27 cellular contexts compared by ENCODE assay signal in genomic region chr19:18027151-18027550, GRCh38. TPM values are rescaled to one million over a fixed set of nuclear protein-coding genes. Genes with fewer than 3 reads are reported as not detected.
DNase-seq lines count a peak whose midpoint lies in the region; ATAC-seq, FAIRE-seq and TF ChIP-seq lines count a peak whose summit lies in the region.
"Had no signal": no experiment of that assay in that cellular context is flagged by ENCODE, and none has a peak within 500 bp of the region (broad histone marks: within the 10 kb centered on the region; RNA-seq: fewer than 3 reads in every experiment).

No MANE protein-coding gene starts in this region.

- no peak overlapping the region for H2BK12ac ChIP-seq in H1 (ENCODE audit: low read depth, low read length)

- TF ChIP-seq CTCF in HEK293 (tag by site-specific recombination; IDR thresholded peaks at IDR 0.05): no peak
- TF ChIP-seq CTCF in H1 (IDR thresholded peaks at IDR 0.05; ENCODE audit: control extremely low read depth in 1 of 3, insufficient read depth in 1 of 3, low read depth in 1 of 3, low read length in 3 of 3): no peak
- no peak for TF ChIP-seq CTCF in gastrocnemius medialis (IDR thresholded peaks at IDR 0.05 in 4 of 5, conservative IDR thresholded peaks at IDR 0.05 in 1 of 5)

- no peak overlapping the region for H3K18ac ChIP-seq in H1 (ENCODE audit: extremely low read depth, low read length)

- H2AFZ ChIP-seq in H1 (ENCODE audit: low read length): no peak overlapping the region

- no peaks in the 10 kb centered on the region for H3K79me2 ChIP-seq in H1 (ENCODE audit: control insufficient read depth in 1 of 2, insufficient read depth in 2 of 2, low read length in 2 of 2)

- H3K4ac ChIP-seq in H1 (replicated peaks; ENCODE audit: insufficient read length, low read depth, low read length): no peak overlapping the region

- no peak for FAIRE-seq in H1 (lab: Jason Lieb, UNC)
- FAIRE-seq: D721Med, GM19239 had no signal

- no peaks in the 10 kb centered on the region for H4K20me1 ChIP-seq in BLaER1 treated with 17β-estradiol and CSF1 and Interleukin-3, amounts not matched to agents 10 nM and 100 nM
- no peaks in the 10 kb centered on the region for H4K20me1 ChIP-seq in H1 (replicated peaks in 1 of 2; ENCODE audit: control insufficient read depth in 1 of 2, insufficient read depth in 2 of 2, low read length in 2 of 2)

- H3K56ac ChIP-seq in H1 (replicated peaks; ENCODE audit: insufficient read length, low read depth, low read length): no peak overlapping the region

- H2BK5ac ChIP-seq in H1 (ENCODE audit: low read depth, low read length): no peak overlapping the region

- intact Hi-C loops in gastrocnemius medialis (cut with DNase I; ENCODE audit: low total_unique reads): loop anchor here (10.0 kb wide), 1 partner anchor 1038 kb away; the partner anchor contains the start of gene SLC25A42

- no peak overlapping the region for H2BK20ac ChIP-seq in H1 (ENCODE audit: low read length)

- no peak overlapping the region for H4K5ac ChIP-seq in H1 (ENCODE audit: insufficient read length, low read depth, low read length)

- CTCF ChIA-PET in HEK293 (lab: Yijun Ruan, JAX): interaction anchor here (0.7 kb wide), 1 partner anchor 40 kb away, joined by 4 read pairs; no protein-coding TSS in a partner anchor
- CTCF ChIA-PET in H1 (lab: Charles Lee; ENCODE audit: partially characterized antibody): interaction anchor here (2.0 kb wide), 1 partner anchor 30 kb away, joined by 9 read pairs; no protein-coding TSS in a partner anchor

- no peak overlapping the region for H2AK5ac ChIP-seq in H1 (ENCODE audit: low read depth, low read length)

- no peak for DNase-seq in H1 (ENCODE audit: low read depth in 1 of 2, low spot score in 2 of 2)
- no peak for DNase-seq in gastrocnemius medialis
- DNase-seq in RPMI8226: no peak
- no peak for DNase-seq in caudate nucleus (lab: John Stamatoyannopoulos, UW)
- no peak for DNase-seq in activated T-cell treated with anti-CD3 and anti-CD28 coated beads, Interleukin-2, amount 50 U/mL, for 1 hour
- DNase-seq: C1 segment of cervical spinal cord; DMS53; EL; GF-D8; H7; NCI-H1092 treated with DMSO at 0.1 percent for 48 hours; NCI-H1436 treated with DMSO at 0.1 percent for 48 hours; NCI-H2029; NCI-H226; NCI-H524; NCI-H774; NK-92 treated with Interleukin-12 subunit alpha and Interleukin-12 subunit beta, amount 100 ng/mL, for 24 hours had no signal

- no peaks in the 10 kb centered on the region for H3K23me2 ChIP-seq in H1 (ENCODE audit: low read depth, low read length)

- H2BK15ac ChIP-seq in H1 (ENCODE audit: low read length): no peak overlapping the region

- in situ Hi-C loops in gastrocnemius medialis (cut with MboI; ENCODE audit: low sequenced_read_pairs in 4 of 4): loop anchor here in 2 of 4 donors (25.0 kb wide), 1 partner anchor 1565 kb away; the partner anchor contains the start of gene EPS15L1 (in 2 of the 2)

- H2BK120ac ChIP-seq in H1 (replicated peaks; ENCODE audit: low read depth, low read length): no peak overlapping the region

- peak overlapping the region in 7 of 11 experiments; percentile 19 to 100 (median 40); a peak in 9 of 22 replicates for H3K27ac ChIP-seq in BLaER1 treated with 17β-estradiol and CSF1 and Interleukin-3, amounts not matched to agents 10 nM and 100 nM
- H3K27ac ChIP-seq in HEK293 (ENCODE audit: extremely low read depth, low read depth, low read length) (no peak overlapping the region), H1 (ENCODE audit: low read depth, low read length) (no peak overlapping the region), gastrocnemius medialis (peak overlapping the region; percentile 89 to 100 (median 95)), caudate nucleus (ENCODE audit: low read depth, low read length) (no peak overlapping the region)
- H3K27ac ChIP-seq: HL-60, KMS-11 had no signal

- H3K79me1 ChIP-seq in H1 (ENCODE audit: low read depth, low read length): no peaks in the 10 kb centered on the region

- H3K36me3 ChIP-seq in BLaER1 treated with 17β-estradiol and CSF1 and Interleukin-3, amounts not matched to agents 10 nM and 100 nM: no peaks in the 10 kb centered on the region
- no peaks in the 10 kb centered on the region for H3K36me3 ChIP-seq in HEK293 (ENCODE audit: control insufficient read depth in 2 of 2, insufficient read depth in 1 of 2, low read length in 2 of 2)
- H3K36me3 ChIP-seq in H1 (ENCODE audit: control insufficient read depth in 2 of 4, insufficient read depth in 4 of 4, low read length in 3 of 4): no peaks in the 10 kb centered on the region
- H3K36me3 ChIP-seq in gastrocnemius medialis: no peaks in the 10 kb centered on the region

- no peak for TF ChIP-seq POLR2A in H1 (IDR thresholded peaks at IDR 0.05; ENCODE audit: control extremely low read depth in 1 of 2, low read depth in 2 of 2, low read length in 2 of 2)
- TF ChIP-seq POLR2A in gastrocnemius medialis (IDR thresholded peaks at IDR 0.05): no peak

- H3K4me1 ChIP-seq in BLaER1 treated with 17β-estradiol and CSF1 and Interleukin-3, amounts not matched to agents 10 nM and 100 nM: peaks cover 62 to 90% (median 73%) of the 10 kb centered on the region in 10 experiments
- H3K4me1 ChIP-seq in HEK293 (ENCODE audit: control insufficient read depth, insufficient read depth, low read length) (no peaks in the 10 kb centered on the region; the same call in 1 of the 2 replicates), H1 (replicated peaks in 1 of 4; ENCODE audit: control insufficient read depth in 3 of 4, insufficient read depth in 4 of 4, low read length in 3 of 4) (peaks cover 0 to 4% (median 2%) of the 10 kb centered on the region in 4 experiments; a peak in 1 of 7 replicates), gastrocnemius medialis (peaks cover 43 to 55% of the 10 kb centered on the region in 2 donors)

- POLR2A ChIA-PET in HEK293 (lab: Yijun Ruan, JAX) (no interaction called here), H1 (lab: Charles Lee; ENCODE audit: partially characterized antibody) (interaction anchor here (0.6 to 1.4 kb wide), 2 partner anchors 17 to 41 kb away, joined by 3 read pairs; no protein-coding TSS in a partner anchor)

- H3K4me2 ChIP-seq in BLaER1 treated with 17β-estradiol and CSF1 and Interleukin-3, amounts not matched to agents 10 nM and 100 nM: peak overlapping the region in 1 of 11 experiments; percentile 22; a peak in 2 of 22 replicates
- H3K4me2 ChIP-seq in H1 (ENCODE audit: insufficient read depth in 1 of 2, low read depth in 2 of 2, low read length in 2 of 2): no peak overlapping the region
- H3K4me2 ChIP-seq: KMS-11 had no signal

- no peak overlapping the region for H3K23ac ChIP-seq in H1 (ENCODE audit: insufficient read length)

- H4K91ac ChIP-seq in H1 (replicated peaks; ENCODE audit: insufficient read length, low read length): no peak overlapping the region

- no peak overlapping the region for H3K14ac ChIP-seq in H1 (ENCODE audit: insufficient read length)

- 91% methylated on average over 4 of the region's 4 CpGs; no CpG with 5 or more reads in 1 of the 2 experiments for WGBS in H1 (ENCODE audit: extremely low coverage in 1 of 2, insufficient coverage in 1 of 2, insufficient read length in 1 of 2, insufficient replicate concordance in 2 of 2, low coverage in 1 of 2, low lambda C conversion rate in 2 of 2, missing lambda C conversion rate in 1 of 2), 2 experiments

- H3K27me3 ChIP-seq in BLaER1 treated with 17β-estradiol and CSF1 and Interleukin-3, amounts not matched to agents 10 nM and 100 nM: no peaks in the 10 kb centered on the region
- H3K27me3 ChIP-seq in H1 (replicated peaks in 1 of 4; ENCODE audit: control insufficient read depth in 3 of 4, extremely low read depth in 1 of 4, insufficient read depth in 3 of 4, low read length in 3 of 4) (no peaks in the 10 kb centered on the region; a peak in 1 of 7 replicates), gastrocnemius medialis (no peaks in the 10 kb centered on the region)

- no peak for TF ChIP-seq EP300 in H1 (IDR thresholded peaks at IDR 0.05; ENCODE audit: borderline replicate concordance in 1 of 2, low read depth in 2 of 2, low read length in 2 of 2)

- no peak for TF ChIP-seq RAD21 in H1 (IDR thresholded peaks at IDR 0.05 in 1 of 2, conservative IDR thresholded peaks at IDR 0.05 in 1 of 2; ENCODE audit: low read depth in 2 of 2, low read length in 2 of 2)

- H3K9me3 ChIP-seq in BLaER1 treated with 17β-estradiol and CSF1 and Interleukin-3, amounts not matched to agents 10 nM and 100 nM (replicated peaks in 1 of 11): no peaks in the 10 kb centered on the region
- no peaks in the 10 kb centered on the region for H3K9me3 ChIP-seq in HEK293 (ENCODE audit: control insufficient read depth, insufficient read depth, low read depth, low read length)
- H3K9me3 ChIP-seq in H1 (ENCODE audit: insufficient read depth in 2 of 2, low read depth in 1 of 2, low read length in 1 of 2): no peaks in the 10 kb centered on the region
- no peaks in the 10 kb centered on the region for H3K9me3 ChIP-seq in gastrocnemius medialis

- H3K4me3 ChIP-seq in BLaER1 treated with 17β-estradiol and CSF1 and Interleukin-3, amounts not matched to agents 10 nM and 100 nM: no peak overlapping the region
- H3K4me3 ChIP-seq in HEK293 (ENCODE audit: low read depth, low read length) (no peak overlapping the region), H1 (ENCODE audit: extremely low read depth in 1 of 4, insufficient read depth in 2 of 4, low read depth in 3 of 4, low read length in 4 of 4) (no peak overlapping the region), gastrocnemius medialis (no peak overlapping the region)

- no peak overlapping the region for H4K8ac ChIP-seq in H1 (ENCODE audit: extremely low read depth, insufficient read depth, low read length)

- H3K9ac ChIP-seq in BLaER1 treated with 17β-estradiol and CSF1 and Interleukin-3, amounts not matched to agents 10 nM and 100 nM: no peak overlapping the region
- H3K9ac ChIP-seq in H1 (replicated peaks in 1 of 4; ENCODE audit: extremely low read depth in 1 of 4, low read depth in 3 of 4, low read length in 3 of 4): no peak overlapping the region
- H3K9ac ChIP-seq: KMS-11 had no signal

- no peak for ATAC-seq in gastrocnemius medialis
- ATAC-seq in HG02759 (IDR thresholded peaks at IDR 0.05; ENCODE audit: unreplicated experiment): no peak
- ATAC-seq: Panc1, SK-N-SH treated with all-trans-retinoic acid at 6 μM for 48 hours had no signal

RNA-seq across cellular contexts. Expression of gene ARRDC2, which starts 19.2 kb away (rescaled TPM):
- 6.2 and 6.9 TPM in 2 replicates for total RNA-seq in H1 (2021; fragmentation: NEBNext Ultra II Directional; extraction: Animal tissue kit (Norgen Biotek cat#: 25700))
- polyA plus RNA-seq in H1 (2011; rRNA removed): 5.4 and 5.8 TPM in 2 replicates
- 6.6 TPM for polyA plus RNA-seq in H1 (2011; cell fraction: cytosol; rRNA removed)
- polyA plus RNA-seq in H1 (2011; cell fraction: nucleus; rRNA removed): 9.2 TPM
- 5.2 to 7.8 TPM (median 5.9 TPM) in 4 replicates for polyA plus RNA-seq in H1 (2012, experiment 1 of 2)
- 4.6 TPM for polyA plus RNA-seq in H1 (2012, experiment 2 of 2)
- polyA plus RNA-seq in H1 (2013, experiment 1 of 2): 3.4 TPM
- polyA plus RNA-seq in H1 (2013, experiment 2 of 2): 3.6 TPM
- 2.7 and 6.1 TPM in 2 replicates for polyA minus RNA-seq in H1 (2011; rRNA and poly(A)+ RNA removed)
- polyA minus RNA-seq in H1 (2011; cell fraction: cytosol; rRNA and poly(A)+ RNA removed): 7.0 TPM
- 10.7 TPM for polyA minus RNA-seq in H1 (2011; cell fraction: nucleus; rRNA and poly(A)+ RNA removed)
- 100 to 1,000 TPM; 476 to 810 (median 543) TPM for total RNA-seq in gastrocnemius medialis

RNA-seq across cellular contexts. Expression of gene IL12RB1, which starts 59.6 kb away (rescaled TPM):
- not detected in 2 replicates for total RNA-seq in H1 (2021; fragmentation: NEBNext Ultra II Directional; extraction: Animal tissue kit (Norgen Biotek cat#: 25700))
- polyA plus RNA-seq in H1 (2011; rRNA removed): 0.03 and 0.06 TPM in 2 replicates
- polyA plus RNA-seq in H1 (2011; cell fraction: cytosol; rRNA removed): not detected
- not detected for polyA plus RNA-seq in H1 (2011; cell fraction: nucleus; rRNA removed)
- not detected in 4 replicates for polyA plus RNA-seq in H1 (2012, experiment 1 of 2)
- polyA plus RNA-seq in H1 (2012, experiment 2 of 2): not detected
- not detected for polyA plus RNA-seq in H1 (2013, experiment 1 of 2)
- polyA plus RNA-seq in H1 (2013, experiment 2 of 2): not detected
- not detected in 2 replicates for polyA minus RNA-seq in H1 (2011; rRNA and poly(A)+ RNA removed)
- polyA minus RNA-seq in H1 (2011; cell fraction: cytosol; rRNA and poly(A)+ RNA removed): not detected
- not detected for polyA minus RNA-seq in H1 (2011; cell fraction: nucleus; rRNA and poly(A)+ RNA removed)
- total RNA-seq in gastrocnemius medialis: under 1 TPM in 2 of 4 donors, not detected in 2; 0.16 to 0.20 TPM
- total RNA-seq: H7, HT-29 had no signal

Comparison
In these comparisons a context has a peak if more than half of its experiments do, and no peak if none do; other contexts are left out.
1. H3K27ac ChIP-seq: peak in BLaER1 treated with 17β-estradiol and CSF1 and Interleukin-3, amounts not matched to agents 10 nM and 100 nM (7 of 11) and gastrocnemius medialis (4 of 4); none in HEK293 (single experiment), H1 (single experiment) and caudate nucleus (single experiment).
2. RNA of gene ARRDC2, which starts 19.2 kb away (total RNA-seq): 476 to 810 TPM in gastrocnemius medialis; 6.2 to 6.9 TPM in H1; every median in the first group is over 10 times any median in the second.